10 cellular contexts compared by ENCODE assay signal in the genomic region with DNA sequence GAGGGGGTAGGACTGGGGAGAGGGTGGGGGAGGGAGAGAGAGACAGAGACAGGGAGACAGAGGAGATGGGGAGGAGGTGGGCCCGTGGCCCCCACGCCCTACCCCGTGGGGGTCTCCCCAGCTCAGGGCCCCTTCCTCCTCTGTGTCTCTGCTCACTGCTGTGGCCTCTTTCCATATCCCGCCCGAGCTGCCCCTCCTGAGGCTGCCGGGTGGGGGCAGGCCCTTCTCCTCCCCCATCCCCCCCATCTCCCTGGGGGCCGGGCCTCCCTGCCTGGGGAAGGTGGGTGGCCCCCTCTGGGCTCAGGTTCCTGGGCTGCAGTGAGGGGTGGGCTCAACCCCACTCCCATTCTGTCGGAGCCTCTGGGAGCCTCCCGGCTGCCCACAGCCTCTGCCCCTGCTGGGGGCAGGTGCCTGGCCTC. TPM values are rescaled to one million over a fixed set of nuclear protein-coding genes. Genes with fewer than 3 reads are reported as not detected.
DNase-seq lines count a peak whose midpoint lies in the region; ATAC-seq and TF ChIP-seq lines count a peak whose summit lies in the region.
"Had no signal": no experiment of that assay in that cellular context is flagged by ENCODE, and none has a peak within 500 bp of the region (broad histone marks: within the 10 kb centered on the region; RNA-seq: fewer than 3 reads in every experiment).

No MANE protein-coding gene starts in this region.

- H3K9me3 Mint-ChIP-seq in activated CD4-positive, alpha-beta T cell treated with anti-CD3 and anti-CD28 coated beads, Interleukin-2, amount 10 ng/mL, durations not matched to agents 24 days and 14 days, result peaks cover 5% of the 10 kb centered on the region
- H3K9me3 Mint-ChIP-seq in stimulated activated naive CD8-positive, alpha-beta T cell treated with anti-CD3 and anti-CD28 coated beads, Interleukin-15, amount 100 ng/mL, for 72 hours, result peaks cover 9 to 12% of the 10 kb centered on the region in 2 donors

- peak overlapping the region; percentile 91 for H3K27ac Mint-ChIP-seq in activated CD4-positive, alpha-beta T cell treated with anti-CD3 and anti-CD28 coated beads, Interleukin-2, amount 10 ng/mL, durations not matched to agents 24 days and 14 days
- H3K27ac Mint-ChIP-seq in stimulated activated naive CD8-positive, alpha-beta T cell treated with anti-CD3 and anti-CD28 coated beads, Interleukin-15, amount 100 ng/mL, for 72 hours, result peak overlapping the region in 1 of 2 donors; percentile 65

- intact Hi-C loops in activated CD4-positive, alpha-beta T cell treated with anti-CD3 and anti-CD28 coated beads, Interleukin-2, amount 10 ng/mL, durations not matched to agents 24 days and 14 days (cut with micrococcal nuclease), result loop anchor here (1.0 to 2.0 kb wide), 2 partner anchors 15 to 22 kb away; no protein-coding TSS in a partner anchor

- H3K27me3 Mint-ChIP-seq in activated CD4-positive, alpha-beta T cell treated with anti-CD3 and anti-CD28 coated beads, Interleukin-2, amount 10 ng/mL, durations not matched to agents 24 days and 14 days, result peaks cover under 1% of the 10 kb centered on the region
- H3K27me3 Mint-ChIP-seq in stimulated activated naive CD8-positive, alpha-beta T cell treated with anti-CD3 and anti-CD28 coated beads, Interleukin-15, amount 100 ng/mL, for 72 hours, result peaks cover 12% of the 10 kb centered on the region

- no peak for TF ChIP-seq CTCF in coronary artery (IDR thresholded peaks at IDR 0.05)

- peak overlapping the region; percentile 62 for H3K4me3 ChIP-seq in coronary artery
- H3K4me3 ChIP-seq: A549 had no signal

- H3K4me3 Mint-ChIP-seq in activated CD4-positive, alpha-beta T cell treated with anti-CD3 and anti-CD28 coated beads, Interleukin-2, amount 10 ng/mL, durations not matched to agents 24 days and 14 days, result peak overlapping the region; percentile 89
- H3K4me3 Mint-ChIP-seq in stimulated activated naive CD8-positive, alpha-beta T cell treated with anti-CD3 and anti-CD28 coated beads, Interleukin-15, amount 100 ng/mL, for 72 hours, result peak overlapping the region; percentile 87 to 89

- peak overlapping the region; percentile 36 to 79 for H3K27ac ChIP-seq in coronary artery

- peaks cover 13% of the 10 kb centered on the region for H3K36me3 Mint-ChIP-seq in activated CD4-positive, alpha-beta T cell treated with anti-CD3 and anti-CD28 coated beads, Interleukin-2, amount 10 ng/mL, durations not matched to agents 24 days and 14 days (ENCODE audit: low read depth)

- ATAC-seq in HG03039 (IDR thresholded peaks at IDR 0.05; ENCODE audit: unreplicated experiment), result peak; percentile 5
- ATAC-seq in stimulated activated naive CD8-positive, alpha-beta T cell treated with anti-CD3 and anti-CD28 coated beads, Interleukin-15, amount 100 ng/mL, for 72 hours, result peak; percentile 44
- ATAC-seq in HG02884 (IDR thresholded peaks at IDR 0.05; ENCODE audit: unreplicated experiment), result no peak

- peaks cover 49% of the 10 kb centered on the region for H3K4me1 Mint-ChIP-seq in activated CD4-positive, alpha-beta T cell treated with anti-CD3 and anti-CD28 coated beads, Interleukin-2, amount 10 ng/mL, durations not matched to agents 24 days and 14 days
- H3K4me1 Mint-ChIP-seq in stimulated activated naive CD8-positive, alpha-beta T cell treated with anti-CD3 and anti-CD28 coated beads, Interleukin-15, amount 100 ng/mL, for 72 hours, result peaks cover 92% of the 10 kb centered on the region

- DNase-seq in activated CD4-positive, alpha-beta T cell treated with anti-CD3 and anti-CD28 coated beads, Interleukin-2, amount 10 ng/mL, durations not matched to agents 24 days and 14 days, result no peak
- no peak for DNase-seq in activated CD4-positive, alpha-beta T cell treated with anti-CD3 and anti-CD28 coated beads for 48 hours
- DNase-seq in coronary artery (ENCODE audit: low spot score) (no peak), activated gamma-delta T cell (lab: John Stamatoyannopoulos, UW) (no peak), NCI-H2029 treated with DMSO at 0.1 percent for 48 hours (lab: John Stamatoyannopoulos, UW) (no peak)
- no peak for DNase-seq in stimulated activated naive CD8-positive, alpha-beta T cell treated with anti-CD3 and anti-CD28 coated beads, Interleukin-15, amount 100 ng/mL, for 72 hours
- DNase-seq: NCI-H524 treated with DMSO at 0.1 percent for 48 hours had no signal

RNA-seq across cellular contexts. Expression of gene PDCD1, which starts 0.3 kb away (rescaled TPM):
- total RNA-seq in activated CD4-positive, alpha-beta T cell treated with anti-CD3 and anti-CD28 coated beads, Interleukin-2, amount 10 ng/mL, durations not matched to agents 24 days and 14 days, result 79.6 and 83.3 TPM in 2 replicates

RNA-seq across cellular contexts. Expression of gene RTP5, which starts 10.5 kb away (rescaled TPM):
- 0.07 TPM in 1 of 2 replicates, not detected in the other for total RNA-seq in activated CD4-positive, alpha-beta T cell treated with anti-CD3 and anti-CD28 coated beads, Interleukin-2, amount 10 ng/mL, durations not matched to agents 24 days and 14 days

RNA-seq across cellular contexts. Expression of gene NEU4, which starts 50.0 kb away (rescaled TPM):
- total RNA-seq in activated CD4-positive, alpha-beta T cell treated with anti-CD3 and anti-CD28 coated beads, Interleukin-2, amount 10 ng/mL, durations not matched to agents 24 days and 14 days, result 1.0 and 1.2 TPM in 2 replicates
